24 cellular contexts compared by ENCODE assay signal in the genomic region with DNA sequence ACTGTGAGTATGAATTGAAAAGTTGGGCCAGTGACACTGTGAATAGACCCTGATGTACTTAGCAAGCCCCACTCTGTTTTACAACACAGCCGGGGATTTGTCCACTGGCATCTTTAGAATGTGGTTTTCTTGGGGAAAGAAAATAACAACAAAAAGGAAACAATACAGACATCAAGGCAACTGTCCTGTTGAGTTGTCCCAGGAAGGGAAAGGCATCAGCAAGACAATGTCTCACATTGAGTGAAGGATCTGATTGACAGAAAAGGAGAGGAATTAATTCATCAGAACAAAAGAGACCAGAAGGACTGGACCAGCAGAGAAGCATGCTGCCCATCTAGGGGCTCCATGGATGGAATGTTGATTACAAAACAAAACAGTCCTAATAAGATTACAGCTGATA.
"Had no signal": no experiment of that assay in that cellular context is flagged by ENCODE, and none has a peak within 500 bp of the region (broad histone marks: within the 10 kb centered on the region; RNA-seq: fewer than 3 reads in every experiment).

No MANE protein-coding gene starts in this region.

- H3K4me1 Mint-ChIP-seq: activated B cell treated with CpG ODN at 0.5 μM for 24 hours; activated CD4-positive, alpha-beta memory T cell treated with anti-CD3 and anti-CD28 coated beads, Interleukin-2, amount 10 ng/mL, durations not matched to agents 7 days and 5 days; activated CD8-positive, alpha-beta memory T cell treated with anti-CD3 and anti-CD28 coated beads, Interleukin-2, amount 10 ng/mL, durations not matched to agents 7 days and 5 days; activated naive CD8-positive, alpha-beta T cell treated with anti-CD3 and anti-CD28 coated beads for 36 hours; activated T-helper 17 cell treated with anti-CD3 and anti-CD28 coated beads, Interleukin-2, amount 50 U/mL, for 72 hours; memory B cell; stimulated activated memory B cell treated with anti-CD40 and anti-IgM and Interleukin-4, amounts not matched to agents 10 μg/mL and 1 μg/mL and 100 μg/mL, for 72 hours; T-cell had no signal

- H3K36me3 Mint-ChIP-seq: activated CD8-positive, alpha-beta memory T cell treated with anti-CD3 and anti-CD28 coated beads, Interleukin-2, amount 10 ng/mL, durations not matched to agents 7 days and 5 days; activated naive CD8-positive, alpha-beta T cell treated with anti-CD3 and anti-CD28 coated beads for 36 hours; memory B cell; naive thymus-derived CD8-positive, alpha-beta T cell; stimulated activated memory B cell treated with anti-CD40 and anti-IgM and Interleukin-4, amounts not matched to agents 10 μg/mL and 1 μg/mL and 100 μg/mL, for 72 hours; T-cell had no signal

- H3K36me3 ChIP-seq: esophagus muscularis mucosa, gastroesophageal sphincter, heart right ventricle, neutrophil, sigmoid colon, thoracic aorta, upper lobe of left lung had no signal

- DNase-seq: activated B cell treated with CpG ODN at 0.5 μM for 24 hours; activated CD4-positive, alpha-beta memory T cell treated with anti-CD3 and anti-CD28 coated beads, Interleukin-2, amount 10 ng/mL, durations not matched to agents 7 days and 5 days; activated CD4-positive, alpha-beta T cell treated with anti-CD3 and anti-CD28 coated beads for 48 hours; activated CD8-positive, alpha-beta memory T cell treated with anti-CD3 and anti-CD28 coated beads, Interleukin-2, amount 10 ng/mL, durations not matched to agents 7 days and 5 days; activated naive CD4-positive, alpha-beta T cell; activated naive CD8-positive, alpha-beta T cell treated with anti-CD3 and anti-CD28 coated beads for 36 hours; activated T-cell treated with anti-CD3 and anti-CD28 coated beads, Interleukin-2, amount 50 U/mL, for 1 hour; amniotic stem cell; effector CD8-positive, alpha-beta T cell; heart right ventricle; left ventricle myocardium superior; naive thymus-derived CD8-positive, alpha-beta T cell; posterior cingulate gyrus; sigmoid colon; stimulated activated CD4-positive, alpha-beta T cell treated with anti-CD3 and anti-CD28 coated beads, Interleukin-4, amount 100 ng/mL, for 24 hours; T-cell; upper lobe of left lung had no signal

- H3K27ac Mint-ChIP-seq: activated B cell treated with CpG ODN at 0.5 μM for 24 hours; activated CD4-positive, alpha-beta memory T cell treated with anti-CD3 and anti-CD28 coated beads, Interleukin-2, amount 10 ng/mL, durations not matched to agents 7 days and 5 days; activated CD8-positive, alpha-beta memory T cell treated with anti-CD3 and anti-CD28 coated beads, Interleukin-2, amount 10 ng/mL, durations not matched to agents 7 days and 5 days; activated naive CD8-positive, alpha-beta T cell treated with anti-CD3 and anti-CD28 coated beads for 36 hours; activated T-helper 17 cell treated with anti-CD3 and anti-CD28 coated beads, Interleukin-2, amount 50 U/mL, for 72 hours; memory B cell; naive thymus-derived CD8-positive, alpha-beta T cell; stimulated activated memory B cell treated with anti-CD40 and anti-IgM and Interleukin-4, amounts not matched to agents 10 μg/mL and 1 μg/mL and 100 μg/mL, for 72 hours; T-cell had no signal

- ATAC-seq: activated CD8-positive, alpha-beta memory T cell treated with anti-CD3 and anti-CD28 coated beads, Interleukin-2, amount 10 ng/mL, durations not matched to agents 7 days and 5 days; activated T-helper 17 cell treated with anti-CD3 and anti-CD28 coated beads, Interleukin-2, amount 50 U/mL, for 72 hours; gastroesophageal sphincter; heart right ventricle; left ventricle myocardium superior; naive thymus-derived CD8-positive, alpha-beta T cell; stimulated activated memory B cell treated with anti-CD40 and anti-IgM and Interleukin-4, amounts not matched to agents 10 μg/mL and 1 μg/mL and 100 μg/mL, for 72 hours; T-cell had no signal

- H3K4me3 ChIP-seq: esophagus muscularis mucosa, gastroesophageal sphincter, heart right ventricle, sigmoid colon, thoracic aorta, upper lobe of left lung had no signal

- H3K4me1 ChIP-seq: esophagus muscularis mucosa, gastroesophageal sphincter had no signal

- H3K9me3 Mint-ChIP-seq: activated B cell treated with CpG ODN at 0.5 μM for 24 hours; activated CD4-positive, alpha-beta memory T cell treated with anti-CD3 and anti-CD28 coated beads, Interleukin-2, amount 10 ng/mL, durations not matched to agents 7 days and 5 days; activated naive CD8-positive, alpha-beta T cell treated with anti-CD3 and anti-CD28 coated beads for 36 hours; activated T-helper 17 cell treated with anti-CD3 and anti-CD28 coated beads, Interleukin-2, amount 50 U/mL, for 72 hours; stimulated activated memory B cell treated with anti-CD40 and anti-IgM and Interleukin-4, amounts not matched to agents 10 μg/mL and 1 μg/mL and 100 μg/mL, for 72 hours had no signal

- H3K27me3 ChIP-seq: esophagus muscularis mucosa, gastroesophageal sphincter, heart right ventricle, neutrophil, sigmoid colon had no signal

- H3K27ac ChIP-seq: esophagus muscularis mucosa, gastroesophageal sphincter, heart right ventricle, neutrophil, sigmoid colon, thoracic aorta, upper lobe of left lung had no signal

- H3K4me3 Mint-ChIP-seq: activated B cell treated with CpG ODN at 0.5 μM for 24 hours; activated CD4-positive, alpha-beta memory T cell treated with anti-CD3 and anti-CD28 coated beads, Interleukin-2, amount 10 ng/mL, durations not matched to agents 7 days and 5 days; activated CD8-positive, alpha-beta memory T cell treated with anti-CD3 and anti-CD28 coated beads, Interleukin-2, amount 10 ng/mL, durations not matched to agents 7 days and 5 days; activated naive CD8-positive, alpha-beta T cell treated with anti-CD3 and anti-CD28 coated beads for 36 hours; activated T-helper 17 cell treated with anti-CD3 and anti-CD28 coated beads, Interleukin-2, amount 50 U/mL, for 72 hours; memory B cell; naive thymus-derived CD8-positive, alpha-beta T cell; stimulated activated memory B cell treated with anti-CD40 and anti-IgM and Interleukin-4, amounts not matched to agents 10 μg/mL and 1 μg/mL and 100 μg/mL, for 72 hours; T-cell had no signal

- H3K27me3 Mint-ChIP-seq: activated CD4-positive, alpha-beta memory T cell treated with anti-CD3 and anti-CD28 coated beads, Interleukin-2, amount 10 ng/mL, durations not matched to agents 7 days and 5 days had no signal

- H3K9me3 ChIP-seq: esophagus muscularis mucosa, gastroesophageal sphincter, heart right ventricle, neutrophil, sigmoid colon, thoracic aorta, upper lobe of left lung had no signal
